5 cellular contexts compared by ENCODE assay signal in the genomic region with DNA sequence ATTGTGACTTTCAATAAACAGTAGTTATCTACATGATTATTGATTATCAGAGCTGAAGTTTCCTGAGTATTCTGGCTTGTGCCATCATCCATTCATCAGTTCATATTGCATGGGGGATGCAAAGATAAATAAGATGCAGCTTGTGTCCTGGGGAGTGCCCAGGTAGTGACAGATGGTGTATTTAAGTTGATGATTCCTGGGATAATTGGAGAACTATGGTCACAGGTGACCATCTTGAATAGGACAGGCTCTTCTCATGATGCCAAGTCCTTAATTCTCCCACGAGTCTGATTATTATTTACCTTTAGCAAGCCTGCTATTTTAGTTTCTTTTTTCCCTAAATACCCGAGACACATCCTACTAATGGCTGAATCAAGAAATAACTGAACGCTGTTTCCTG.
"Had no signal": no experiment of that assay in that cellular context is flagged by ENCODE, and none has a peak within 500 bp of the region (broad histone marks: within the 10 kb centered on the region; RNA-seq: fewer than 3 reads in every experiment).

No MANE protein-coding gene starts in this region.

- ATAC-seq: HepG2 had no signal

- DNase-seq: GM23248, GOT3, H7, KBM-7 had no signal
